ENCODE assay signal across 18 cellular contexts in genomic region chr1:39452540-39452939, GRCh38. TPM values are rescaled to one million over a fixed set of nuclear protein-coding genes. Genes with fewer than 3 reads are reported as not detected.
"Had no signal": no experiment of that assay in that cellular context is flagged by ENCODE, and none has a peak within 500 bp of the region (broad histone marks: within the 10 kb centered on the region; RNA-seq: fewer than 3 reads in every experiment).

No MANE protein-coding gene starts in this region.

- H3K4me1 Mint-ChIP-seq: memory B cell; stimulated activated memory B cell treated with anti-CD40 and anti-IgM and Interleukin-4, amounts not matched to agents 10 μg/mL and 1 μg/mL and 100 μg/mL, for 72 hours; WTC11 had no signal

- H3K27me3 ChIP-seq: body of pancreas, pancreas, SJSA1, transverse colon, vagina had no signal

- H3K4me1 ChIP-seq: body of pancreas, pancreas, vagina had no signal

- H3K27ac Mint-ChIP-seq: activated T-helper 17 cell treated with anti-CD3 and anti-CD28 coated beads, Interleukin-2, amount 50 U/mL, for 72 hours; dendritic cell treated with granulocyte-macrophage colony-stimulating factor and Interleukin-4, amounts not matched to agents 40 ng/mL and 50 ng/mL, for 4 days; effector memory CD8-positive, alpha-beta T cell; memory B cell; stimulated activated memory B cell treated with anti-CD40 and anti-IgM and Interleukin-4, amounts not matched to agents 10 μg/mL and 1 μg/mL and 100 μg/mL, for 72 hours; WTC11 had no signal

- DNase-seq: activated naive CD4-positive, alpha-beta T cell treated with Interleukin-2 at 50 U/mL for 16 hours; amniotic stem cell; body of pancreas; cerebellar nuclear complex; effector memory CD8-positive, alpha-beta T cell; naive thymus-derived CD8-positive, alpha-beta T cell; pancreas; stimulated activated CD4-positive, alpha-beta T cell treated with anti-CD3 and anti-CD28 coated beads, Interleukin-2, amount 100 ng/mL, for 48 hours; SW 1271; transverse colon had no signal

- H3K9me3 ChIP-seq: body of pancreas, pancreas, SJSA1, transverse colon, vagina had no signal

- H3K4me3 Mint-ChIP-seq: activated T-helper 17 cell treated with anti-CD3 and anti-CD28 coated beads, Interleukin-2, amount 50 U/mL, for 72 hours; dendritic cell treated with granulocyte-macrophage colony-stimulating factor and Interleukin-4, amounts not matched to agents 40 ng/mL and 50 ng/mL, for 4 days; effector memory CD8-positive, alpha-beta T cell; memory B cell; naive thymus-derived CD8-positive, alpha-beta T cell; stimulated activated memory B cell treated with anti-CD40 and anti-IgM and Interleukin-4, amounts not matched to agents 10 μg/mL and 1 μg/mL and 100 μg/mL, for 72 hours; WTC11 had no signal

- H3K4me3 ChIP-seq: body of pancreas, pancreas, SJSA1, transverse colon, vagina had no signal

- H3K27me3 Mint-ChIP-seq: activated T-helper 17 cell treated with anti-CD3 and anti-CD28 coated beads, Interleukin-2, amount 50 U/mL, for 72 hours; dendritic cell treated with granulocyte-macrophage colony-stimulating factor and Interleukin-4, amounts not matched to agents 40 ng/mL and 50 ng/mL, for 4 days; effector memory CD8-positive, alpha-beta T cell; memory B cell; naive thymus-derived CD8-positive, alpha-beta T cell; stimulated activated memory B cell treated with anti-CD40 and anti-IgM and Interleukin-4, amounts not matched to agents 10 μg/mL and 1 μg/mL and 100 μg/mL, for 72 hours had no signal

- H3K9me3 Mint-ChIP-seq: activated T-helper 17 cell treated with anti-CD3 and anti-CD28 coated beads, Interleukin-2, amount 50 U/mL, for 72 hours; dendritic cell treated with granulocyte-macrophage colony-stimulating factor and Interleukin-4, amounts not matched to agents 40 ng/mL and 50 ng/mL, for 4 days; effector memory CD8-positive, alpha-beta T cell; memory B cell; naive thymus-derived CD8-positive, alpha-beta T cell; stimulated activated memory B cell treated with anti-CD40 and anti-IgM and Interleukin-4, amounts not matched to agents 10 μg/mL and 1 μg/mL and 100 μg/mL, for 72 hours; WTC11 had no signal

- ATAC-seq: activated T-helper 17 cell treated with anti-CD3 and anti-CD28 coated beads, Interleukin-2, amount 50 U/mL, for 72 hours; body of pancreas; effector memory CD8-positive, alpha-beta T cell; naive thymus-derived CD8-positive, alpha-beta T cell; pancreas; stimulated activated memory B cell treated with anti-CD40 and anti-IgM and Interleukin-4, amounts not matched to agents 10 μg/mL and 1 μg/mL and 100 μg/mL, for 72 hours; WTC11 had no signal

- H3K27ac ChIP-seq: body of pancreas, pancreas, vagina had no signal

RNA-seq across cellular contexts. Expression of gene BMP8A, which starts 38.9 kb away (rescaled TPM):
- total RNA-seq: naive thymus-derived CD8-positive, alpha-beta T cell; SJSA1; T-helper 2 cell treated with Interferon-gamma antibody and Interleukin-4, amounts not matched to agents 100 ng/mL and 5 ng/mL, for 36 hours had no signal
